8 cellular contexts compared by ENCODE assay signal in genomic region chr1:13702425-13703127, GRCh38. TPM values are rescaled to one million over a fixed set of nuclear protein-coding genes. Genes with fewer than 3 reads are reported as not detected.
DNase-seq lines count a peak whose midpoint lies in the region; ATAC-seq and TF ChIP-seq lines count a peak whose summit lies in the region.

No MANE protein-coding gene starts in this region.

- H3K79me2 ChIP-seq in SU-DHL-6 (ENCODE audit: insufficient read depth, low read length) (peaks cover 56% of the 10 kb centered on the region), mammary epithelial cell (ENCODE audit: insufficient read depth, low read length) (no peaks in the 10 kb centered on the region), H9 (ENCODE audit: insufficient read depth, low read length) (peaks cover 1% of the 10 kb centered on the region; the same call in 1 of the 2 replicates)

- no peak overlapping the region for H3K23ac ChIP-seq in H9 (ENCODE audit: insufficient read length, low read depth, low read length)

- peaks cover 4 to 9% (median 4%) of the 10 kb centered on the region in 3 experiments; a peak in 6 of 7 replicates for H3K36me3 Mint-ChIP-seq in H9 (ENCODE audit: insufficient read depth in 1 of 3, low read depth in 3 of 3)

- BruUV-seq in mammary epithelial cell (replicated peaks; lab: Mats Ljungman, UMichigan), result no TSS peak

- H3K9ac ChIP-seq in SU-DHL-6 (ENCODE audit: low read length) (peak overlapping the region; percentile 73), mammary epithelial cell (ENCODE audit: insufficient read depth, low read length) (no peak overlapping the region), H9 (ENCODE audit: extremely low read depth, insufficient read length, low read length) (no peak overlapping the region)

- peak; percentile 8 for DNase-seq in G401 (ENCODE audit: low spot score)
- peak; percentile 9 for DNase-seq in cerebellar cortex (ENCODE audit: low spot score)
- no peak for DNase-seq in NCI-H1048 (lab: John Stamatoyannopoulos, UW)
- DNase-seq in heart right ventricle, result no peak
- DNase-seq in mammary epithelial cell, result no peak
- DNase-seq in H9, result no peak

- peak overlapping the region; percentile 60 for H3K4me3 ChIP-seq in SU-DHL-6 (ENCODE audit: insufficient read depth, low read length, poor library complexity, severe bottlenecking)
- H3K4me3 ChIP-seq in heart right ventricle, result no peak overlapping the region
- no peak overlapping the region for H3K4me3 ChIP-seq in mammary epithelial cell (replicated peaks in 1 of 3; ENCODE audit: insufficient read depth in 1 of 3, low read depth in 2 of 3, low read length in 3 of 3)

- no peak overlapping the region for H2BK15ac ChIP-seq in H9 (ENCODE audit: low read depth, low read length)

- no peaks in the 10 kb centered on the region; the same call in 1 of the 2 replicates for H3K9me3 ChIP-seq in SU-DHL-6 (ENCODE audit: insufficient read depth, low read length)
- peaks cover 0 to 8% (median 0%) of the 10 kb centered on the region in 11 donors for H3K9me3 ChIP-seq in heart right ventricle
- no peaks in the 10 kb centered on the region for H3K9me3 ChIP-seq in mammary epithelial cell (replicated peaks; ENCODE audit: insufficient read depth, low read length)
- H3K9me3 ChIP-seq in H9 (ENCODE audit: control insufficient read depth, low read depth, low read length), result no peaks in the 10 kb centered on the region

- H4K5ac ChIP-seq in H9 (ENCODE audit: insufficient read length, low read depth, low read length), result no peak overlapping the region

- no peak for TF ChIP-seq CTCF in SU-DHL-6 (IDR thresholded peaks at IDR 0.05; ENCODE audit: insufficient read depth, low read length, poor library complexity, severe bottlenecking)
- no peak for TF ChIP-seq CTCF in heart right ventricle (IDR thresholded peaks at IDR 0.05)
- no peak for TF ChIP-seq CTCF in mammary epithelial cell (conservative IDR thresholded peaks at IDR 0.05 in 1 of 2, IDR thresholded peaks at IDR 0.05 in 1 of 2; ENCODE audit: extremely low read depth in 1 of 2, insufficient read depth in 1 of 2, low read depth in 1 of 2, low read length in 2 of 2)
- no peak for TF ChIP-seq CTCF in H9 (conservative IDR thresholded peaks at IDR 0.05)

- H2BK20ac ChIP-seq in H9 (ENCODE audit: low read depth, low read length, poor library complexity, severe bottlenecking), result no peak overlapping the region

- intact Hi-C loops in heart right ventricle (cut with DNase I) (loop anchor here in 1 of 10 donors (10.0 kb wide), 1 partner anchor 52 kb away; no protein-coding TSS in a partner anchor), mammary epithelial cell (cut with micrococcal nuclease) (no loop called here)

- CTCF ChIA-PET in mammary epithelial cell (lab: Charles Lee; ENCODE audit: low non-redundant PET), result no interaction called here

- H3K9me3 Mint-ChIP-seq in H9, result peaks cover 8 to 18% of the 10 kb centered on the region in 2 experiments

- no peak overlapping the region for H3K27ac Mint-ChIP-seq in H9

- no peak overlapping the region for H2BK5ac ChIP-seq in H9 (ENCODE audit: insufficient read length, low read length)

- H3K9me2 ChIP-seq in SU-DHL-6 (replicated peaks; ENCODE audit: insufficient read depth, low read length), result no peaks in the 10 kb centered on the region

- no peak overlapping the region for H3T11ph ChIP-seq in H9 (ENCODE audit: low read length)

- H3K4me3 Mint-ChIP-seq in H9, result no peak overlapping the region

- H3K36me3 ChIP-seq in SU-DHL-6 (ENCODE audit: low read length) (no peaks in the 10 kb centered on the region; the same call in 1 of the 2 replicates), heart right ventricle (no peaks in the 10 kb centered on the region), mammary epithelial cell (ENCODE audit: insufficient read depth, low read length) (no peaks in the 10 kb centered on the region)

- H3K18ac ChIP-seq in H9 (ENCODE audit: insufficient read length, low read depth, low read length), result no peak overlapping the region

- WGBS in heart right ventricle, 2 donors, result 88 to 89% methylated on average over 10 of the region's 10 CpGs
- 99% methylated on average over 10 of the region's 10 CpGs for WGBS in mammary epithelial cell (ENCODE audit: low coverage, missing lambda C conversion rate)
- no CpG with 5 or more reads among the region's 10 CpGs for WGBS in H9 (ENCODE audit: extremely low coverage, insufficient read length, low lambda C conversion rate)

- no peak overlapping the region for H3K14ac ChIP-seq in H9 (ENCODE audit: insufficient read depth, low read length)

- in situ Hi-C loops in G401 (cut with HindIII; ENCODE audit: low sequenced_read_pairs) (no loop called here), mammary epithelial cell (cut with MboI; ENCODE audit: low sequenced_read_pairs in 2 of 2) (no loop called here)

- H3K4me2 ChIP-seq in SU-DHL-6 (ENCODE audit: low read depth, low read length, poor library complexity, severe bottlenecking), result peak overlapping the region; percentile 72
- no peak overlapping the region for H3K4me2 ChIP-seq in mammary epithelial cell (ENCODE audit: insufficient read depth, low read depth, low read length)
- no peak overlapping the region for H3K4me2 ChIP-seq in H9 (ENCODE audit: insufficient read depth, insufficient read length, low read length)

- H4K20me1 ChIP-seq in SU-DHL-6 (ENCODE audit: low read depth, low read length) (no peaks in the 10 kb centered on the region), mammary epithelial cell (ENCODE audit: insufficient read depth, low read length) (no peaks in the 10 kb centered on the region), H9 (ENCODE audit: control insufficient read depth, insufficient read depth, insufficient read length) (no peaks in the 10 kb centered on the region)

- peaks cover 9 to 10% of the 10 kb centered on the region in 2 experiments for H3K4me1 Mint-ChIP-seq in H9

- H3K27ac ChIP-seq in SU-DHL-6 (ENCODE audit: low read depth, low read length) (peak overlapping the region; percentile 94), heart right ventricle (peak overlapping the region in 1 of 10 donors; percentile 95), mammary epithelial cell (ENCODE audit: insufficient read depth, low read depth, low read length) (no peak overlapping the region), H9 (ENCODE audit: insufficient read length, low read depth, low read length) (no peak overlapping the region)

- H3K79me1 ChIP-seq in H9 (ENCODE audit: insufficient read depth, low read depth, low read length, poor library complexity, severe bottlenecking), result peaks cover 4% of the 10 kb centered on the region

- H4K8ac ChIP-seq in H9 (replicated peaks; ENCODE audit: insufficient read length, low read depth, low read length), result no peak overlapping the region

- no peak overlapping the region for H2BK120ac ChIP-seq in H9 (ENCODE audit: low read depth, low read length, poor library complexity, severe bottlenecking)

- peaks cover 34% of the 10 kb centered on the region for H3F3A ChIP-seq in SU-DHL-6 (ENCODE audit: insufficient read depth)

- H2BK12ac ChIP-seq in H9 (ENCODE audit: insufficient read length, low read depth, low read length), result no peak overlapping the region

- dilution Hi-C loops in mammary epithelial cell (cut with HindIII; ENCODE audit: low sequenced_read_pairs), result no loop called here

- H2AFZ ChIP-seq in SU-DHL-6 (ENCODE audit: low read depth, low read length, severe bottlenecking) (no peak overlapping the region), mammary epithelial cell (ENCODE audit: low read depth, low read length) (no peak overlapping the region), H9 (ENCODE audit: low read length) (no peak overlapping the region)

- peaks cover 40% of the 10 kb centered on the region for H3K27me3 Mint-ChIP-seq in H9 (ENCODE audit: low read depth)

- H3K27me3 ChIP-seq in SU-DHL-6 (ENCODE audit: low read length) (no peaks in the 10 kb centered on the region), heart right ventricle (no peaks in the 10 kb centered on the region), mammary epithelial cell (ENCODE audit: insufficient read depth, low read length) (no peaks in the 10 kb centered on the region), H9 (ENCODE audit: insufficient read depth, low read length) (peaks cover 5% of the 10 kb centered on the region; the same call in 1 of the 2 replicates)

- H3K56ac ChIP-seq in H9 (ENCODE audit: insufficient read length, low read depth, low read length), result no peak overlapping the region

- peaks cover 6% of the 10 kb centered on the region for H3K23me2 ChIP-seq in H9 (ENCODE audit: insufficient read length, low read depth, low read length, poor library complexity, severe bottlenecking)

- no peak overlapping the region for H3K4ac ChIP-seq in H9 (ENCODE audit: low read depth, low read length)

- ATAC-seq in GM21619 (IDR thresholded peaks at IDR 0.05; ENCODE audit: unreplicated experiment), result peak; percentile 81
- no peak for ATAC-seq in heart right ventricle

- H2AK5ac ChIP-seq in H9 (ENCODE audit: insufficient read length, low read length), result no peak overlapping the region

- H3K4me1 ChIP-seq in heart right ventricle (peaks cover 0 to 30% (median 6%) of the 10 kb centered on the region in 9 donors), mammary epithelial cell (ENCODE audit: insufficient read depth, low read length) (peaks cover 5% of the 10 kb centered on the region), H9 (ENCODE audit: insufficient read depth, low read length) (no peaks in the 10 kb centered on the region)

- no peak overlapping the region for H4K91ac ChIP-seq in H9 (ENCODE audit: insufficient read length, low read depth, low read length)

RNA-seq across cellular contexts. Expression of gene PRDM2, which starts 2.6 kb away (rescaled TPM):
- 1.1 and 7.9 TPM in 2 replicates for total RNA-seq in G401 (2014; rRNA removed; shearing (Covaris generic))
- total RNA-seq in heart right ventricle (10 to 100 TPM; 37.5 to 57.3 (median 43.1) TPM), mammary epithelial cell (10 to 100 TPM; 11.0 to 29.7 TPM), H9 (2021) (22.9 and 24.5 TPM in 2 replicates)
- polyA plus RNA-seq in heart right ventricle (10 to 100 TPM; 10.3 to 26.3 TPM), mammary epithelial cell (6.8 TPM)
- polyA minus RNA-seq in mammary epithelial cell, result 27.1 TPM

Comparison
In these comparisons a context has a peak if more than half of its experiments do, and no peak if none do; other contexts are left out.
1. DNase-seq: peak in G401 (single experiment) and cerebellar cortex (single experiment); none in NCI-H1048 (single experiment), heart right ventricle (0 of 2), mammary epithelial cell (single experiment) and H9 (single experiment).